Comparison of ENCODE assay signal across 17 cellular contexts in the genomic region with DNA sequence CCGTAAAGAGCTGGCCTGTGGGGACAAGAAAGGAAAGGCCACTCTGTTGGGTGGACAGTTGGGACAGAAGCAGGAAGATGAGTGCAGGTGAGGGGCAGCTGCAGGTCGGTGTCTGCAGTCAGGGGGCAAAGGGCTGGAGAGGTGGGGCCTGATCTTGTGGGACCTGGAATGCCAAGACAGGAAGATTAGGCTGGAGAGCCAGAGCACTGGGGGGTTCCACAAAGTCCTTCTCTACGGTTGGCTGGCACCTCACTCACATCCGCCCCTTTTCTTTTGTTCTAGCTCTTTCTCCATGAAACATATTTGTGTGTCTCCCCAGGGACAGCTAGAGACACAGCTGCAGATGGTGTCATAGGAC.
DNase-seq lines count a peak whose midpoint lies in the region; ATAC-seq and TF ChIP-seq lines count a peak whose summit lies in the region.
"Had no signal": no experiment of that assay in that cellular context is flagged by ENCODE, and none has a peak within 500 bp of the region (broad histone marks: within the 10 kb centered on the region; RNA-seq: fewer than 3 reads in every experiment).

No MANE protein-coding gene starts in this region.

- no peak overlapping the region for H4K5ac ChIP-seq in IMR-90 (ENCODE audit: low read depth, low read length)

- H4K91ac ChIP-seq in IMR-90 (ENCODE audit: insufficient read depth, low read depth, low read length): no peak overlapping the region

- no peak overlapping the region for H3K56ac ChIP-seq in IMR-90 (ENCODE audit: extremely low read depth, insufficient read depth, low read length)

- H3K36me3 Mint-ChIP-seq in MCF 10A (ENCODE audit: insufficient read depth, unreplicated experiment) (no peaks in the 10 kb centered on the region), progenitor cell of endocrine pancreas (ENCODE audit: insufficient read depth) (no peaks in the 10 kb centered on the region), osteocyte (ENCODE audit: unreplicated experiment) (no peaks in the 10 kb centered on the region)
- H3K36me3 Mint-ChIP-seq in naive thymus-derived CD4-positive, alpha-beta T cell: no peaks in the 10 kb centered on the region
- no peaks in the 10 kb centered on the region for H3K36me3 Mint-ChIP-seq in CD4-positive, alpha-beta memory T cell

- H3K27ac ChIP-seq in IMR-90 (ENCODE audit: insufficient read depth, low read length): no peak overlapping the region
- no peak overlapping the region for H3K27ac ChIP-seq in naive thymus-derived CD4-positive, alpha-beta T cell (ENCODE audit: low read depth, low read length)
- no peak overlapping the region for H3K27ac ChIP-seq in CD4-positive, alpha-beta memory T cell (ENCODE audit: low read depth, low read length)
- H3K27ac ChIP-seq: colonic mucosa, heart right ventricle, neutrophil had no signal

- peaks cover 10% of the 10 kb centered on the region for H3K9me1 ChIP-seq in IMR-90 (ENCODE audit: insufficient read depth, low read length)

- ATAC-seq in IMR-90 (ENCODE audit: low read depth): no peak
- ATAC-seq in naive thymus-derived CD4-positive, alpha-beta T cell: no peak
- ATAC-seq: heart right ventricle had no signal

- DNase-seq in DMS79 treated with DMSO at 0.1 percent for 48 hours (lab: John Stamatoyannopoulos, UW) (peak; percentile 40), DMS79 (lab: John Stamatoyannopoulos, UW) (no peak), IMR-90 (no peak), MCF 10A (ENCODE audit: unreplicated experiment) (no peak), progenitor cell of endocrine pancreas (ENCODE audit: low spot score, unreplicated experiment) (peak; percentile 1), osteocyte (ENCODE audit: extremely low spot score, unreplicated experiment) (no peak)
- DNase-seq in naive thymus-derived CD4-positive, alpha-beta T cell: no peak
- DNase-seq in CD4-positive, alpha-beta memory T cell: no peak
- DNase-seq: activated gamma-delta T cell, colonic mucosa, DMS 273 treated with DMSO at 0.1 percent for 48 hours, heart right ventricle, KG1, NCI-H2081 treated with DMSO at 0.1 percent for 48 hours, NCI-H524 treated with DMSO at 0.1 percent for 48 hours, SHP77 had no signal

- no peak overlapping the region for H3K18ac ChIP-seq in IMR-90 (ENCODE audit: low read depth, low read length)

- H2AFZ ChIP-seq in IMR-90 (replicated peaks; ENCODE audit: low read length, poor library complexity): peak overlapping the region; percentile 81

- H2AK9ac ChIP-seq in IMR-90 (replicated peaks; ENCODE audit: low read depth, low read length, poor library complexity): no peak overlapping the region

- no peaks in the 10 kb centered on the region for H3K36me3 ChIP-seq in IMR-90 (ENCODE audit: control insufficient read depth, insufficient read depth, low read length)
- no peaks in the 10 kb centered on the region for H3K36me3 ChIP-seq in naive thymus-derived CD4-positive, alpha-beta T cell (ENCODE audit: control insufficient read depth in 2 of 3, insufficient read depth in 3 of 3, low read length in 3 of 3)
- H3K36me3 ChIP-seq in CD4-positive, alpha-beta memory T cell (ENCODE audit: insufficient read depth, low read length): no peaks in the 10 kb centered on the region
- H3K36me3 ChIP-seq: colonic mucosa, heart right ventricle, neutrophil had no signal

- no peak overlapping the region for H3K4me3 ChIP-seq in IMR-90 (ENCODE audit: insufficient read depth, low read depth, low read length)
- no peak overlapping the region for H3K4me3 ChIP-seq in naive thymus-derived CD4-positive, alpha-beta T cell (ENCODE audit: low read length)
- no peak overlapping the region for H3K4me3 ChIP-seq in CD4-positive, alpha-beta memory T cell (ENCODE audit: low read length in 2 of 2)
- H3K4me3 ChIP-seq: colonic mucosa, heart right ventricle had no signal

- H3K27me3 ChIP-seq in IMR-90 (ENCODE audit: control insufficient read depth, insufficient read depth, low read length): no peaks in the 10 kb centered on the region; the same call in 1 of the 2 replicates
- H3K27me3 ChIP-seq in naive thymus-derived CD4-positive, alpha-beta T cell (ENCODE audit: control insufficient read depth in 2 of 2, insufficient read depth in 2 of 2, low read length in 2 of 2): no peaks in the 10 kb centered on the region
- no peaks in the 10 kb centered on the region for H3K27me3 ChIP-seq in CD4-positive, alpha-beta memory T cell (ENCODE audit: insufficient read depth, low read length)
- H3K27me3 ChIP-seq: colonic mucosa had no signal

- H3K14ac ChIP-seq in IMR-90 (replicated peaks; ENCODE audit: low read depth, low read length): no peak overlapping the region

- TF ChIP-seq POLR2A in IMR-90 (IDR thresholded peaks at IDR 0.05; ENCODE audit: low read depth, low read length): no peak

- no TSS peak for BruUV-seq in IMR-90 (replicated peaks; lab: Mats Ljungman, UMichigan)
- BruUV-seq in MCF 10A (replicated peaks; lab: Mats Ljungman, UMichigan): no TSS peak

- no peak overlapping the region for H3K4me3 Mint-ChIP-seq in MCF 10A (ENCODE audit: unreplicated experiment)
- no peak overlapping the region for H3K4me3 Mint-ChIP-seq in progenitor cell of endocrine pancreas (ENCODE audit: low read depth)
- no peak overlapping the region for H3K4me3 Mint-ChIP-seq in osteocyte (ENCODE audit: unreplicated experiment)
- no peak overlapping the region for H3K4me3 Mint-ChIP-seq in naive thymus-derived CD4-positive, alpha-beta T cell
- no peak overlapping the region for H3K4me3 Mint-ChIP-seq in CD4-positive, alpha-beta memory T cell

- no peaks in the 10 kb centered on the region for H3K79me1 ChIP-seq in IMR-90 (ENCODE audit: low read depth in 1 of 2, low read length in 2 of 2)

- H3K9me3 Mint-ChIP-seq in MCF 10A (ENCODE audit: unreplicated experiment) (no peaks in the 10 kb centered on the region), progenitor cell of endocrine pancreas (ENCODE audit: low read depth) (no peaks in the 10 kb centered on the region), osteocyte (ENCODE audit: unreplicated experiment) (no peaks in the 10 kb centered on the region)
- peaks cover 0 to 2% (median 0%) of the 10 kb centered on the region in 11 donors for H3K9me3 Mint-ChIP-seq in naive thymus-derived CD4-positive, alpha-beta T cell
- H3K9me3 Mint-ChIP-seq in CD4-positive, alpha-beta memory T cell: peaks cover 0 to 3% (median 0%) of the 10 kb centered on the region in 8 donors

- in situ Hi-C loops in IMR-90 (cut with MboI; ENCODE audit: low sequenced_read_pairs): no loop called here

- dilution Hi-C loops in IMR-90 (cut with HindIII; ENCODE audit: low sequenced_read_pairs, unreplicated experiment): no loop called here

- H2BK20ac ChIP-seq in IMR-90 (ENCODE audit: low read depth, low read length): no peak overlapping the region

- H3K27ac Mint-ChIP-seq in MCF 10A (ENCODE audit: low read depth, unreplicated experiment) (peak overlapping the region; percentile 55), progenitor cell of endocrine pancreas (no peak overlapping the region), osteocyte (ENCODE audit: unreplicated experiment) (no peak overlapping the region)
- H3K27ac Mint-ChIP-seq in naive thymus-derived CD4-positive, alpha-beta T cell: no peak overlapping the region
- H3K27ac Mint-ChIP-seq in CD4-positive, alpha-beta memory T cell: no peak overlapping the region

- no peak overlapping the region; the same call in 1 of the 2 replicates for H3K4ac ChIP-seq in IMR-90 (ENCODE audit: low read depth, low read length)

- H2BK5ac ChIP-seq in IMR-90 (ENCODE audit: low read depth, low read length, poor library complexity, severe bottlenecking): no peak overlapping the region

- H3K4me1 Mint-ChIP-seq in MCF 10A (ENCODE audit: insufficient read depth, unreplicated experiment) (peaks cover 6% of the 10 kb centered on the region), progenitor cell of endocrine pancreas (ENCODE audit: low read depth) (peaks cover 9% of the 10 kb centered on the region), osteocyte (ENCODE audit: unreplicated experiment) (peaks cover 8% of the 10 kb centered on the region)
- no peaks in the 10 kb centered on the region for H3K4me1 Mint-ChIP-seq in naive thymus-derived CD4-positive, alpha-beta T cell
- no peaks in the 10 kb centered on the region for H3K4me1 Mint-ChIP-seq in CD4-positive, alpha-beta memory T cell

- no peak overlapping the region for H3K23ac ChIP-seq in IMR-90 (ENCODE audit: low read depth, low read length)

- peak overlapping the region; percentile 6; the same call in 1 of the 2 replicates for H2BK120ac ChIP-seq in IMR-90 (ENCODE audit: low read depth, low read length)

- H2AK5ac ChIP-seq in IMR-90 (ENCODE audit: low read depth, low read length): peak overlapping the region; percentile 38

- no peaks in the 10 kb centered on the region for H4K20me1 ChIP-seq in IMR-90 (ENCODE audit: insufficient read depth, low read length)

- WGBS in IMR-90 (ENCODE audit: extremely low coverage in 2 of 2, insufficient read length in 1 of 2), 2 experiments: 89% methylated on average over 1 of the region's 4 CpGs; no CpG with 5 or more reads in 1 of the 2 experiments

- no peaks in the 10 kb centered on the region for H3K9me3 ChIP-seq in IMR-90 (ENCODE audit: control insufficient read depth, insufficient read depth, low read length)
- no peaks in the 10 kb centered on the region for H3K9me3 ChIP-seq in naive thymus-derived CD4-positive, alpha-beta T cell (ENCODE audit: control insufficient read depth in 2 of 3, low read length in 3 of 3)
- H3K9me3 ChIP-seq in CD4-positive, alpha-beta memory T cell (ENCODE audit: control insufficient read depth in 1 of 2, low read length in 2 of 2): no peaks in the 10 kb centered on the region
- H3K9me3 ChIP-seq: colonic mucosa, heart right ventricle, neutrophil had no signal

- H2BK15ac ChIP-seq in IMR-90 (ENCODE audit: low read depth, low read length): no peak overlapping the region

- H3K27me3 Mint-ChIP-seq in MCF 10A (ENCODE audit: insufficient read depth, unreplicated experiment) (no peaks in the 10 kb centered on the region), progenitor cell of endocrine pancreas (peaks cover 7% of the 10 kb centered on the region), osteocyte (ENCODE audit: unreplicated experiment) (no peaks in the 10 kb centered on the region)
- H3K27me3 Mint-ChIP-seq in naive thymus-derived CD4-positive, alpha-beta T cell: peaks cover 0 to 29% (median 4%) of the 10 kb centered on the region in 5 donors
- H3K27me3 Mint-ChIP-seq in CD4-positive, alpha-beta memory T cell: peaks cover 0 to 18% of the 10 kb centered on the region in 2 donors

- TF ChIP-seq RAD21 in IMR-90 (IDR thresholded peaks at IDR 0.05; ENCODE audit: low read length): no peak

- POLR2A ChIA-PET in IMR-90 (lab: Charles Lee; ENCODE audit: unreplicated experiment): no interaction called here
- POLR2A ChIA-PET in MCF 10A (lab: Yijun Ruan, JAX): no interaction called here
- POLR2A ChIA-PET in naive thymus-derived CD4-positive, alpha-beta T cell (lab: Charles Lee): no interaction called here
- POLR2A ChIA-PET in CD4-positive, alpha-beta memory T cell (lab: Charles Lee; ENCODE audit: partially characterized antibody): no interaction called here

- H3K4me2 ChIP-seq in IMR-90 (ENCODE audit: low read depth, low read length): no peak overlapping the region

- peaks cover 2% of the 10 kb centered on the region; the same call in 1 of the 2 replicates for H3K4me1 ChIP-seq in IMR-90 (ENCODE audit: control insufficient read depth, insufficient read depth, low read length)
- H3K4me1 ChIP-seq in naive thymus-derived CD4-positive, alpha-beta T cell (ENCODE audit: control insufficient read depth in 2 of 2, insufficient read depth in 2 of 2, low read length in 2 of 2): no peaks in the 10 kb centered on the region
- H3K4me1 ChIP-seq in CD4-positive, alpha-beta memory T cell (ENCODE audit: insufficient read depth, low read length): no peaks in the 10 kb centered on the region
- H3K4me1 ChIP-seq: colonic mucosa, heart right ventricle had no signal

- H3K9ac ChIP-seq in IMR-90 (ENCODE audit: low read depth, low read length): no peak overlapping the region

- TF ChIP-seq CTCF in IMR-90 (conservative IDR thresholded peaks at IDR 0.05; ENCODE audit: low read depth, low read length) (no peak), MCF 10A (IDR thresholded peaks at IDR 0.05; ENCODE audit: unreplicated experiment) (no peak), progenitor cell of endocrine pancreas (IDR thresholded peaks at IDR 0.05; ENCODE audit: unreplicated experiment) (no peak), osteocyte (IDR thresholded peaks at IDR 0.05) (no peak)

- H4K8ac ChIP-seq in IMR-90 (ENCODE audit: low read depth in 2 of 2, low read length in 2 of 2): no peak overlapping the region

- CTCF ChIA-PET in IMR-90 (lab: Yijun Ruan, JAX) (no interaction called here), MCF 10A (lab: Yijun Ruan, JAX) (interaction anchor here (0.5 to 1.8 kb wide), 3 partner anchors 25 to 64 kb away, joined by 3 to 4 read pairs (median 4); no protein-coding TSS in a partner anchor)
- CTCF ChIA-PET in naive thymus-derived CD4-positive, alpha-beta T cell (lab: Charles Lee): no interaction called here
- CTCF ChIA-PET in CD4-positive, alpha-beta memory T cell (lab: Charles Lee; ENCODE audit: partially characterized antibody): no interaction called here

- intact Hi-C loops in IMR-90 (cut with micrococcal nuclease) (no loop called here), MCF 10A (cut with micrococcal nuclease) (no loop called here)
- intact Hi-C loops in naive thymus-derived CD4-positive, alpha-beta T cell (cut with micrococcal nuclease): no loop called here
- intact Hi-C loops in CD4-positive, alpha-beta memory T cell (cut with micrococcal nuclease): no loop called here

Comparison
In these comparisons a context has a peak if more than half of its experiments do, and no peak if none do; other contexts are left out.
1. DNase-seq: peak in DMS79 treated with DMSO at 0.1 percent for 48 hours (single experiment) and progenitor cell of endocrine pancreas (single experiment); none in DMS79 (single experiment), IMR-90 (single experiment), MCF 10A (single experiment), osteocyte (single experiment), naive thymus-derived CD4-positive, alpha-beta T cell (0 of 9) and CD4-positive, alpha-beta memory T cell (0 of 5).